In the genomic region with DNA sequence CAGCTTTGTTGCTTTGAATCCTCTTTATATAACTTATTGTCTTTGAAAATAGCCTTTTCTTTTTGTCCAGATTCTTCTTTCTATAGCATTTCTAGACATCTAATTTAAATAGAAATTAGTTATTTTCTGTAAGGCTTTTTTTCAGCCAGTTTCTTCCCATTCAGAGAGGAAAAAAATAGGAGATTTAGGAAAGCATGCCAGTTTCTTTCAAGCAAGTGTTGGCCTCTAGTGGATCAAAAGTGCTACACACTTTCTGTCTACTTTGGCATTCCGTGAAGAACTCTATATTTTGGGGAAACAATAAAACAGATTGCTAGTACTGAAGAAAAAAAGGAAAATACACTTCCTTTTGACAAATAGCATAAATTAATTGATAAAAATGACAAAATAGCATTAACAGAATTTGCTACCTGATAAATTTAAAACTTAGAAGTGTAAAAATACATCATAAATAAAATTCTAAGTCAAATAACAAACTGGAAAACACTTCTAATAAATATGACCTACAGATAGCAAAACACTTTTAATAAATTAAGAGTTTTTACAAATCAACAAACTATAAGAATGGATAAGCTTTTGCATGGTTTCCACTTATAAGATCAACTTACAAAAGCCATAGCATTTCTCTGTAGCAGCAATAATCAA, we compare ENCODE assay signal across 9 cellular contexts. TPM values are rescaled to one million over a fixed set of nuclear protein-coding genes. Genes with fewer than 3 reads are reported as not detected.
A peak's percentile ranks its signal among the peaks of the same experiment; 100 is the strongest.
DNase-seq lines count a peak whose midpoint lies in the region; ATAC-seq and TF ChIP-seq lines count a peak whose summit lies in the region.
"Had no signal": no experiment of that assay in that cellular context is flagged by ENCODE, and none has a peak within 500 bp of the region (broad histone marks: within the 10 kb centered on the region; RNA-seq: fewer than 3 reads in every experiment).

No MANE protein-coding gene starts in this region.

- no peaks in the 10 kb centered on the region for H3K36me3 ChIP-seq in RWPE2 (ENCODE audit: low read depth)

- peak; percentile 71 for TF ChIP-seq CTCF in RWPE2 (IDR thresholded peaks at IDR 0.05; ENCODE audit: poor library complexity, severe bottlenecking)
- TF ChIP-seq CTCF in foreskin fibroblast (IDR thresholded peaks at IDR 0.05; ENCODE audit: low read depth, low read length): peak; percentile 75
- peak; percentile 83 for TF ChIP-seq CTCF in type B pancreatic cell (conservative IDR thresholded peaks at IDR 0.05)

- H3K27ac Mint-ChIP-seq in type B pancreatic cell: no peak overlapping the region

- H3K4me3 Mint-ChIP-seq in type B pancreatic cell: no peak overlapping the region

- no peaks in the 10 kb centered on the region for H3K4me1 Mint-ChIP-seq in type B pancreatic cell (ENCODE audit: unreplicated experiment)

- no peaks in the 10 kb centered on the region for H3K36me3 Mint-ChIP-seq in type B pancreatic cell

- 0 out of 3 replicates have a peak, but pooled peaks have one; percentile 38 for ATAC-seq in RWPE2 (ENCODE audit: low read depth)
- ATAC-seq in HG02610 (IDR thresholded peaks at IDR 0.05; ENCODE audit: unreplicated experiment): no peak

- peaks cover 15% of the 10 kb centered on the region for H3K4me1 ChIP-seq in RWPE2 (ENCODE audit: insufficient read depth, poor library complexity, severe bottlenecking)

- H3K9me3 Mint-ChIP-seq in type B pancreatic cell: no peaks in the 10 kb centered on the region

- H3K27me3 ChIP-seq in RWPE2 (ENCODE audit: insufficient read depth, poor library complexity, severe bottlenecking): no peaks in the 10 kb centered on the region

- peaks cover 8% of the 10 kb centered on the region for H3K27me3 Mint-ChIP-seq in type B pancreatic cell

- no peak overlapping the region for H3K27ac ChIP-seq in RWPE2 (ENCODE audit: poor library complexity, severe bottlenecking)
- H3K27ac ChIP-seq: epithelial cell of prostate had no signal

- DNase-seq in AG20443 (ENCODE audit: low spot score) (peak; percentile 49), HCEC 1CT (peak; percentile 72), RWPE2 (ENCODE audit: low spot score) (no peak), foreskin fibroblast (peak in 1 of 2 donors; percentile 77), type B pancreatic cell (ENCODE audit: extremely low spot score, unreplicated experiment) (no peak)
- DNase-seq in activated effector memory CD4-positive, alpha-beta T cell treated with anti-CD3 and anti-CD28 coated beads, Interleukin-2, amount 50 U/mL, for 16 hours: no peak
- DNase-seq in activated naive CD4-positive, alpha-beta T cell treated with Interleukin-2 at 50 U/mL for 16 hours: no peak

- H3K4me3 ChIP-seq in RWPE2 (ENCODE audit: severe bottlenecking) (no peak overlapping the region), foreskin fibroblast (ENCODE audit: low read depth in 1 of 2, low read length in 2 of 2) (no peak overlapping the region)

- no peaks in the 10 kb centered on the region for H3K9me3 ChIP-seq in RWPE2 (ENCODE audit: severe bottlenecking)

RNA-seq across cellular contexts. Expression of a gene that starts 13.1 kb away (rescaled TPM):
- total RNA-seq in type B pancreatic cell (ENCODE audit: low replicate concordance): 10.2 and 25.5 TPM in 2 replicates

Comparison
In these comparisons a context has a peak if more than half of its experiments do, and no peak if none do; other contexts are left out.
1. DNase-seq: peak in AG20443 (single experiment) and HCEC 1CT (single experiment); none in RWPE2 (single experiment), type B pancreatic cell (single experiment), activated effector memory CD4-positive, alpha-beta T cell treated with anti-CD3 and anti-CD28 coated beads, Interleukin-2, amount 50 U/mL, for 16 hours (single experiment) and activated naive CD4-positive, alpha-beta T cell treated with Interleukin-2 at 50 U/mL for 16 hours (single experiment).
2. Peak in every context shown above with its lines, with median percentiles within 50 percentile points of each other: CTCF ChIP-seq.